31 cellular contexts compared by ENCODE assay signal in genomic region chr16:26885674-26886073, GRCh38.
"Had no signal": no experiment of that assay in that cellular context is flagged by ENCODE, and none has a peak within 500 bp of the region (broad histone marks: within the 10 kb centered on the region; RNA-seq: fewer than 3 reads in every experiment).

No MANE protein-coding gene starts in this region.

- H3K4me1 ChIP-seq: neural progenitor cell, parathyroid adenoma, psoas muscle, spleen, suprapubic skin, testis, tibial artery, transverse colon, upper lobe of right lung, uterus had no signal

- H3K27me3 Mint-ChIP-seq: stimulated activated naive CD8-positive, alpha-beta T cell treated with anti-CD3 and anti-CD28 coated beads, Interleukin-15, amount 100 ng/mL, for 72 hours; type B pancreatic cell had no signal

- H3K27ac ChIP-seq: neural progenitor cell, ovary, parathyroid adenoma, psoas muscle, skin epidermis, spleen, suprapubic skin, testis, tibial artery, transverse colon, upper lobe of right lung, uterus had no signal

- H3K9me3 Mint-ChIP-seq: natural killer cell, type B pancreatic cell had no signal

- H3K36me3 ChIP-seq: neural progenitor cell, ovary, spleen, suprapubic skin, tibial artery, transverse colon, upper lobe of right lung, uterus had no signal

- ATAC-seq: natural killer cell; psoas muscle; right cardiac atrium; sciatic nerve; stimulated activated memory B cell treated with anti-CD40 and anti-IgM and Interleukin-4, amounts not matched to agents 10 μg/mL and 1 μg/mL and 100 μg/mL, for 72 hours; stimulated activated naive CD8-positive, alpha-beta T cell treated with anti-CD3 and anti-CD28 coated beads, Interleukin-15, amount 100 ng/mL, for 72 hours; stimulated activated naive CD8-positive, alpha-beta T cell treated with anti-CD3 and anti-CD28 coated beads, Interleukin-15, Interleukin-2, amounts not matched to agents 100 U/mL and 50 U/mL, for 24 hours; upper lobe of right lung had no signal

- H2AFZ ChIP-seq: neural progenitor cell, parathyroid adenoma had no signal

- H3K79me2 ChIP-seq: parathyroid adenoma had no signal

- H3K4me2 ChIP-seq: neural progenitor cell, smooth muscle cell had no signal

- H3K9me3 ChIP-seq: ovary, psoas muscle, suprapubic skin, testis, tibial artery, transverse colon, upper lobe of right lung had no signal

- H3K4me3 ChIP-seq: neural progenitor cell, ovary, psoas muscle, skin epidermis, smooth muscle cell, spleen, suprapubic skin, testis, tibial artery, transverse colon, upper lobe of right lung, uterus had no signal

- H3K36me3 Mint-ChIP-seq: natural killer cell; neural progenitor cell; stimulated activated memory B cell treated with anti-CD40 and anti-IgM and Interleukin-4, amounts not matched to agents 10 μg/mL and 1 μg/mL and 100 μg/mL, for 72 hours; type B pancreatic cell had no signal

- DNase-seq: natural killer cell; occipital lobe; ovary; posterior cingulate gyrus; psoas muscle; right cardiac atrium; spleen; stimulated activated CD4-positive, alpha-beta T cell treated with anti-CD3 and anti-CD28 coated beads, Interleukin-12 subunit alpha, Interleukin-12 subunit beta, amount 100 ng/mL, for 4 hours; stimulated activated CD4-positive, alpha-beta T cell treated with anti-CD3 and anti-CD28 coated beads, Interleukin-1b, Interleukin-23, amount 100 ng/mL, for 48 hours; stimulated activated CD4-positive, alpha-beta T cell treated with anti-CD3 and anti-CD28 coated beads, Interleukin-4, amount 100 ng/mL, for 1 hour; stimulated activated CD4-positive, alpha-beta T cell treated with anti-CD3 and anti-CD28 coated beads, Interleukin-4, amount 100 ng/mL, for 4 hours; stimulated activated CD8-positive, alpha-beta memory T cell treated with anti-CD3 and anti-CD28 coated beads, Interleukin-4, amount 100 ng/mL, for 48 hours; stimulated activated naive CD4-positive, alpha-beta T cell; stimulated activated naive CD8-positive, alpha-beta T cell treated with anti-CD3 and anti-CD28 coated beads, Interleukin-15, amount 100 ng/mL, for 72 hours; stimulated activated naive CD8-positive, alpha-beta T cell treated with anti-CD3 and anti-CD28 coated beads, Interleukin-15, Interleukin-2, amounts not matched to agents 100 U/mL and 50 U/mL, for 24 hours; substantia nigra; testis; tibial artery; transverse colon; upper lobe of right lung; uterus had no signal

- H3K27me3 ChIP-seq: neural progenitor cell, ovary, suprapubic skin, testis, tibial artery, transverse colon, upper lobe of right lung, uterus had no signal

- H3K9ac ChIP-seq: neural progenitor cell, parathyroid adenoma had no signal

- H3K4me3 Mint-ChIP-seq: natural killer cell; nephron; neural progenitor cell; stimulated activated memory B cell treated with anti-CD40 and anti-IgM and Interleukin-4, amounts not matched to agents 10 μg/mL and 1 μg/mL and 100 μg/mL, for 72 hours; stimulated activated naive CD8-positive, alpha-beta T cell treated with anti-CD3 and anti-CD28 coated beads, Interleukin-15, amount 100 ng/mL, for 72 hours; type B pancreatic cell had no signal

- H3K4me1 Mint-ChIP-seq: natural killer cell; neural progenitor cell; stimulated activated memory B cell treated with anti-CD40 and anti-IgM and Interleukin-4, amounts not matched to agents 10 μg/mL and 1 μg/mL and 100 μg/mL, for 72 hours; stimulated activated naive CD8-positive, alpha-beta T cell treated with anti-CD3 and anti-CD28 coated beads, Interleukin-15, amount 100 ng/mL, for 72 hours had no signal

- H3K27ac Mint-ChIP-seq: natural killer cell; nephron; neural progenitor cell; progenitor cell of endocrine pancreas; stimulated activated memory B cell treated with anti-CD40 and anti-IgM and Interleukin-4, amounts not matched to agents 10 μg/mL and 1 μg/mL and 100 μg/mL, for 72 hours; stimulated activated naive CD8-positive, alpha-beta T cell treated with anti-CD3 and anti-CD28 coated beads, Interleukin-15, amount 100 ng/mL, for 72 hours; type B pancreatic cell had no signal
